Comparison of ENCODE assay signal across 20 cellular contexts in genomic region chr9:117458066-117458465, GRCh38. TPM values are rescaled to one million over a fixed set of nuclear protein-coding genes. Genes with fewer than 3 reads are reported as not detected.
DNase-seq lines count a peak whose midpoint lies in the region; ATAC-seq and TF ChIP-seq lines count a peak whose summit lies in the region.
"Had no signal": no experiment of that assay in that cellular context is flagged by ENCODE, and none has a peak within 500 bp of the region (broad histone marks: within the 10 kb centered on the region; RNA-seq: fewer than 3 reads in every experiment).

No MANE protein-coding gene starts in this region.

- ATAC-seq in right cardiac atrium (no peak), HG03159 (IDR thresholded peaks at IDR 0.05; ENCODE audit: unreplicated experiment) (no peak)
- ATAC-seq: CD8-positive, alpha-beta T cell; GM23338; HCT116 had no signal

- TF ChIP-seq CTCF in WERI-Rb-1 (IDR thresholded peaks at IDR 0.05; ENCODE audit: low read depth, low read length): no peak
- TF ChIP-seq CTCF in tibial artery (IDR thresholded peaks at IDR 0.05): no peak

- WGBS in right cardiac atrium: 78% methylated on average over 3 of the region's 3 CpGs

- no peak overlapping the region for H3K27ac ChIP-seq in WERI-Rb-1
- no peak overlapping the region for H3K27ac ChIP-seq in tibial artery
- no peak overlapping the region for H3K27ac ChIP-seq in right cardiac atrium (ENCODE audit: low read length)
- H3K27ac ChIP-seq: 22Rv1, BLaER1, C4-2B had no signal

- no peaks in the 10 kb centered on the region for H3K27me3 ChIP-seq in WERI-Rb-1 (ENCODE audit: insufficient read depth, low read depth, severe bottlenecking)
- peaks cover 0 to 12% of the 10 kb centered on the region in 2 donors for H3K27me3 ChIP-seq in tibial artery
- peaks cover 5% of the 10 kb centered on the region for H3K27me3 ChIP-seq in right cardiac atrium (ENCODE audit: control insufficient read depth, insufficient read depth)
- H3K27me3 ChIP-seq: BLaER1 had no signal

- H3K9me3 ChIP-seq in WERI-Rb-1 (ENCODE audit: severe bottlenecking): no peaks in the 10 kb centered on the region
- H3K9me3 ChIP-seq in tibial artery: no peaks in the 10 kb centered on the region
- no peaks in the 10 kb centered on the region for H3K9me3 ChIP-seq in right cardiac atrium (ENCODE audit: control insufficient read depth, low read length)
- H3K9me3 ChIP-seq: BLaER1, Caco-2 had no signal

- H3K4me1 ChIP-seq in tibial artery: no peaks in the 10 kb centered on the region
- no peaks in the 10 kb centered on the region for H3K4me1 ChIP-seq in right cardiac atrium (ENCODE audit: control insufficient read depth, insufficient read depth, low read length)
- H3K4me1 ChIP-seq: BLaER1, Caco-2 had no signal

- H3K4me3 ChIP-seq in WERI-Rb-1 (ENCODE audit: low read depth, low read length): no peak overlapping the region
- no peak overlapping the region for H3K4me3 ChIP-seq in tibial artery
- H3K4me3 ChIP-seq in right cardiac atrium (ENCODE audit: low read length): no peak overlapping the region
- H3K4me3 ChIP-seq: BLaER1, GM23338 had no signal

- in situ Hi-C loops in G401 (cut with HindIII; ENCODE audit: low sequenced_read_pairs): no loop called here

- DNase-seq in NCI-H524 (lab: John Stamatoyannopoulos, UW): peak; percentile 6 to 75
- no peak for DNase-seq in NCI-H524 treated with DMSO at 0.1 percent for 48 hours (lab: John Stamatoyannopoulos, UW)
- peak; percentile 53 for DNase-seq in G401 (ENCODE audit: low spot score)
- peak; percentile 51 for DNase-seq in NCI-H2171 (lab: John Stamatoyannopoulos, UW)
- DNase-seq in WERI-Rb-1: peak; percentile 16
- DNase-seq in tibial artery: no peak
- no peak for DNase-seq in right cardiac atrium
- DNase-seq: Caco-2; CD4-positive, CD25-positive, alpha-beta regulatory T cell; CD8-positive, alpha-beta T cell; DMS53; DMS79 treated with DMSO at 0.1 percent for 48 hours; H9; HFFc6 had no signal

- H3K36me3 ChIP-seq in WERI-Rb-1: no peaks in the 10 kb centered on the region
- no peaks in the 10 kb centered on the region for H3K36me3 ChIP-seq in tibial artery
- H3K36me3 ChIP-seq: BLaER1 had no signal

- intact Hi-C loops in tibial artery (cut with DNase I; ENCODE audit: low total_unique reads) (no loop called here), right cardiac atrium (cut with DNase I) (no loop called here)

RNA-seq across cellular contexts. Expression of gene ASTN2, which starts 43.2 kb away (rescaled TPM):
- 17.1 and 25.2 TPM in 2 replicates for total RNA-seq in G401 (2014; rRNA removed; shearing (Covaris generic))
- 10 to 100 TPM; 58.3 to 79.3 (median 62.3) TPM for total RNA-seq in right cardiac atrium
- polyA plus RNA-seq in right cardiac atrium: 18.1 TPM

Comparison
In these comparisons a context has a peak if more than half of its experiments do, and no peak if none do; other contexts are left out.
1. DNase-seq: peak in NCI-H524 (2 of 2), G401 (single experiment), NCI-H2171 (single experiment) and WERI-Rb-1 (single experiment); none in NCI-H524 treated with DMSO at 0.1 percent for 48 hours (single experiment), tibial artery (0 of 2) and right cardiac atrium (0 of 3).